ENCODE assay signal across 8 cellular contexts in the genomic region with DNA sequence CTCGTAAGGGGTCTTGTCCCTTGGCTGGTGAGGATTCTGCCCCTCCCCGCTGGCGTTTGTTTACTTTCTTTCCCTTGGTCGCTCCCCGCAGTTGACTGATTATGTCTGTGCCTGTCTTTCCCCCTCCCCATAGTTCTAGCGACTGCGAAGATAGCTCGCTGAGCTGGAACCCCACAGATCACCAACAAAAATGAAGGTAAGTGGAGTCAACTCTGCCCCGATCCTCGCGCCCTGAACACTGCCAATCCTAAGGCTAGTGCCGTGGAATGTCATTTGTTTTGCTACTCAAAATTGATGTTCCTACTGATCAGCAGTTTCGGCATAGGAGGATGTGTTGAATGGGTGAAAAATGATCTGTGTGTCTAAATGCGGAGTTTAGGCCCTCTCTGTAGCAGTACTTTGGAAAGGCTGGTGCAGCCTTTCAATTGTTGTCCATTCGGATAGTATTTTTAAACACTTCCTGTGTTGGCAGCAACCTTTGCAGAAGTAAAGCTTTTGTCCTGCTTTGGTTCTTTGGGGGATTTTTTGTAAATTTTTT. TPM values are rescaled to one million over a fixed set of nuclear protein-coding genes. Genes with fewer than 3 reads are reported as not detected.
A peak's percentile ranks its signal among the peaks of the same experiment; 100 is the strongest.
DNase-seq lines count a peak whose midpoint lies in the region; ATAC-seq and TF ChIP-seq lines count a peak whose summit lies in the region.

No MANE protein-coding gene starts in this region.

- peak overlapping the region; percentile 93 for H3K27ac Mint-ChIP-seq in activated CD8-positive, alpha-beta T cell treated with anti-CD3 and anti-CD28 coated beads for 36 hours

- 0 to 1% (median 0%) methylated on average over 15 of the region's 15 CpGs for WGBS in psoas muscle, 3 donors

- no peak for DNase-seq in HFF-Myc (ENCODE audit: extremely low read depth, low read depth)
- DNase-seq in activated CD8-positive, alpha-beta T cell treated with anti-CD3 and anti-CD28 coated beads for 36 hours = peak; percentile 14
- DNase-seq in globus pallidus (ENCODE audit: low spot score) = peak; percentile 33
- no peak for DNase-seq in psoas muscle
- DNase-seq in NCI-H1436 (lab: John Stamatoyannopoulos, UW) = no peak

- peaks cover 24% of the 10 kb centered on the region for H3K4me1 ChIP-seq in BLaER1
- peaks cover 28% of the 10 kb centered on the region for H3K4me1 ChIP-seq in psoas muscle

- no peaks in the 10 kb centered on the region for H3K9me3 ChIP-seq in BLaER1
- no peaks in the 10 kb centered on the region for H3K9me3 ChIP-seq in psoas muscle

- peak overlapping the region; percentile 72 for H3K4me2 ChIP-seq in BLaER1

- intact Hi-C loops in activated CD8-positive, alpha-beta T cell treated with anti-CD3 and anti-CD28 coated beads for 36 hours (cut with micrococcal nuclease) = loop anchor here (10.0 kb wide), 1 partner anchor 125 kb away; the partner anchor contains the start of genes KIAA0586 and TIMM9
- intact Hi-C loops in psoas muscle (cut with DNase I) = loop anchor here (2.0 to 5.0 kb wide), 3 partner anchors 55 to 127 kb away; partner anchors contain the start of genes PSMA3 (in 2 of the 2), KIAA0586 (in 1 of the 2) and TIMM9 (in 1 of the 2)

- TF ChIP-seq CTCF in HFF-Myc (IDR thresholded peaks at IDR 0.05; ENCODE audit: low read depth, low read length, missing control alignments) = no peak
- TF ChIP-seq CTCF in activated CD8-positive, alpha-beta T cell treated with anti-CD3 and anti-CD28 coated beads for 36 hours (IDR thresholded peaks at IDR 0.05) = no peak
- no peak for TF ChIP-seq CTCF in psoas muscle (IDR thresholded peaks at IDR 0.05)

- peaks cover 31% of the 10 kb centered on the region for H3K36me3 Mint-ChIP-seq in activated CD8-positive, alpha-beta T cell treated with anti-CD3 and anti-CD28 coated beads for 36 hours (ENCODE audit: low read depth)

- peaks cover 48% of the 10 kb centered on the region for H4K20me1 ChIP-seq in BLaER1

- H3K4me3 Mint-ChIP-seq in activated CD8-positive, alpha-beta T cell treated with anti-CD3 and anti-CD28 coated beads for 36 hours = no peak overlapping the region

- no peaks in the 10 kb centered on the region for H3K9me3 Mint-ChIP-seq in activated CD8-positive, alpha-beta T cell treated with anti-CD3 and anti-CD28 coated beads for 36 hours

- H3K4me3 ChIP-seq in BLaER1 = peak overlapping the region; percentile 100
- peak overlapping the region; percentile 91 for H3K4me3 ChIP-seq in HFF-Myc (replicated peaks; ENCODE audit: low read depth, low read length)
- H3K4me3 ChIP-seq in psoas muscle = peak overlapping the region; percentile 95

- no peaks in the 10 kb centered on the region for H3K27me3 ChIP-seq in BLaER1
- H3K27me3 ChIP-seq in psoas muscle (ENCODE audit: insufficient read depth in 3 of 3, low read length in 2 of 3) = no peaks in the 10 kb centered on the region

- H3K4me1 Mint-ChIP-seq in activated CD8-positive, alpha-beta T cell treated with anti-CD3 and anti-CD28 coated beads for 36 hours (ENCODE audit: low read depth) = peaks cover 26% of the 10 kb centered on the region

- ATAC-seq in activated CD8-positive, alpha-beta T cell treated with anti-CD3 and anti-CD28 coated beads for 36 hours = no peak
- ATAC-seq in psoas muscle (no peak), GM21825 (IDR thresholded peaks at IDR 0.05; ENCODE audit: unreplicated experiment) (no peak), GM21447 (IDR thresholded peaks at IDR 0.05; ENCODE audit: unreplicated experiment) (no peak)

- H3K36me3 ChIP-seq in BLaER1 = peaks cover 38% of the 10 kb centered on the region
- peaks cover 0 to 25% of the 10 kb centered on the region in 2 donors for H3K36me3 ChIP-seq in psoas muscle (ENCODE audit: insufficient read depth in 1 of 2, low read depth in 1 of 2)

- peak overlapping the region; percentile 89 for H3K27ac ChIP-seq in BLaER1
- H3K27ac ChIP-seq in psoas muscle = peak overlapping the region; percentile 95

- H3K27me3 Mint-ChIP-seq in activated CD8-positive, alpha-beta T cell treated with anti-CD3 and anti-CD28 coated beads for 36 hours = no peaks in the 10 kb centered on the region

- peak overlapping the region; percentile 94 for H3K9ac ChIP-seq in BLaER1

- CTCF ChIA-PET in activated CD8-positive, alpha-beta T cell treated with anti-CD3 and anti-CD28 coated beads for 36 hours (lab: Charles Lee) = interaction anchor here (1.4 kb wide), 2 partner anchors 8 to 96 kb away, joined by 3 to 4 read pairs; partner anchors contain the start of gene TOMM20L

- POLR2A ChIA-PET in activated CD8-positive, alpha-beta T cell treated with anti-CD3 and anti-CD28 coated beads for 36 hours (lab: Charles Lee) = interaction anchor here (0.6 to 3.0 kb wide), 11 partner anchors 10 to 126 kb away, joined by 3 to 18 read pairs (median 4); partner anchors contain the start of gene TOMM20L

RNA-seq across cellular contexts. Expression of gene ARID4A, which starts 1.4 kb away (rescaled TPM):
- total RNA-seq in activated CD8-positive, alpha-beta T cell treated with anti-CD3 and anti-CD28 coated beads for 36 hours = 10 to 100 TPM; 22.1 to 22.4 TPM
- 10 to 100 TPM in 1 of 4 donors, 1 to 10 TPM in 3; 7.1 to 11.0 (median 8.3) TPM for total RNA-seq in psoas muscle
- 1 to 10 TPM; 1.7 to 8.1 (median 3.0) TPM for polyA plus RNA-seq in psoas muscle

RNA-seq across cellular contexts. Expression of gene PSMA3, which starts 55.1 kb away (rescaled TPM):
- 100 to 1,000 TPM; 378 to 401 TPM for total RNA-seq in activated CD8-positive, alpha-beta T cell treated with anti-CD3 and anti-CD28 coated beads for 36 hours
- 100 to 1,000 TPM; 136 to 238 (median 211) TPM for total RNA-seq in psoas muscle
- 100 to 1,000 TPM; 235 to 466 (median 274) TPM for polyA plus RNA-seq in psoas muscle

Comparison
In these comparisons a context has a peak if more than half of its experiments do, and no peak if none do; other contexts are left out.
1. DNase-seq: peak in activated CD8-positive, alpha-beta T cell treated with anti-CD3 and anti-CD28 coated beads for 36 hours (single experiment) and globus pallidus (single experiment); none in HFF-Myc (single experiment), psoas muscle (0 of 2) and NCI-H1436 (single experiment).
2. Peak in every context shown above with its lines, with median percentiles within 50 percentile points of each other: H3K4me3 ChIP-seq.